In genomic region chr12:75831413-75831812, GRCh38 we compare ENCODE assay signal across 1 cellular context.
TF ChIP-seq lines count a peak whose summit lies in the region.

No MANE protein-coding gene starts in this region.

TF ChIP-seq in K562, 482 proteins besides CTCF, POLR2A, EP300 and RAD21 (continued from another document and continues in another):
- TF ChIP-seq, protein P1, sequence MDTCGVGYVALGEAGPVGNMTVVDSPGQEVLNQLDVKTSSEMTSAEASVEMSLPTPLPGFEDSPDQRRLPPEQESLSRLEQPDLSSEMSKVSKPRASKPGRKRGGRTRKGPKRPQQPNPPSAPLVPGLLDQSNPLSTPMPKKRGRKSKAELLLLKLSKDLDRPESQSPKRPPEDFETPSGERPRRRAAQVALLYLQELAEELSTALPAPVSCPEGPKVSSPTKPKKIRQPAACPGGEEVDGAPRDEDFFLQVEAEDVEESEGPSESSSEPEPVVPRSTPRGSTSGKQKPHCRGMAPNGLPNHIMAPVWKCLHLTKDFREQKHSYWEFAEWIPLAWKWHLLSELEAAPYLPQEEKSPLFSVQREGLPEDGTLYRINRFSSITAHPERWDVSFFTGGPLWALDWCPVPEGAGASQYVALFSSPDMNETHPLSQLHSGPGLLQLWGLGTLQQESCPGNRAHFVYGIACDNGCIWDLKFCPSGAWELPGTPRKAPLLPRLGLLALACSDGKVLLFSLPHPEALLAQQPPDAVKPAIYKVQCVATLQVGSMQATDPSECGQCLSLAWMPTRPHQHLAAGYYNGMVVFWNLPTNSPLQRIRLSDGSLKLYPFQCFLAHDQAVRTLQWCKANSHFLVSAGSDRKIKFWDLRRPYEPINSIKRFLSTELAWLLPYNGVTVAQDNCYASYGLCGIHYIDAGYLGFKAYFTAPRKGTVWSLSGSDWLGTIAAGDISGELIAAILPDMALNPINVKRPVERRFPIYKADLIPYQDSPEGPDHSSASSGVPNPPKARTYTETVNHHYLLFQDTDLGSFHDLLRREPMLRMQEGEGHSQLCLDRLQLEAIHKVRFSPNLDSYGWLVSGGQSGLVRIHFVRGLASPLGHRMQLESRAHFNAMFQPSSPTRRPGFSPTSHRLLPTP (IDR thresholded peaks at IDR 0.05; ENCODE audit: borderline replicate concordance, extremely low read depth, insufficient read length), result no peak
- TF ChIP-seq, protein P2, sequence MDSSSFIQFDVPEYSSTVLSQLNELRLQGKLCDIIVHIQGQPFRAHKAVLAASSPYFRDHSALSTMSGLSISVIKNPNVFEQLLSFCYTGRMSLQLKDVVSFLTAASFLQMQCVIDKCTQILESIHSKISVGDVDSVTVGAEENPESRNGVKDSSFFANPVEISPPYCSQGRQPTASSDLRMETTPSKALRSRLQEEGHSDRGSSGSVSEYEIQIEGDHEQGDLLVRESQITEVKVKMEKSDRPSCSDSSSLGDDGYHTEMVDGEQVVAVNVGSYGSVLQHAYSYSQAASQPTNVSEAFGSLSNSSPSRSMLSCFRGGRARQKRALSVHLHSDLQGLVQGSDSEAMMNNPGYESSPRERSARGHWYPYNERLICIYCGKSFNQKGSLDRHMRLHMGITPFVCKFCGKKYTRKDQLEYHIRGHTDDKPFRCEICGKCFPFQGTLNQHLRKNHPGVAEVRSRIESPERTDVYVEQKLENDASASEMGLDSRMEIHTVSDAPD (CRISPR knock-in tag; IDR thresholded peaks at IDR 0.05), result no peak
- TF ChIP-seq ZNF830 (CRISPR knock-in tag; IDR thresholded peaks at IDR 0.05) (no peak), DIDO1 (tag; IDR thresholded peaks at IDR 0.05; ENCODE audit: low read depth) (no peak), SMAD4 (CRISPR knock-in tag; conservative IDR thresholded peaks at IDR 0.05) (peak; percentile 51), CTBP1 (IDR thresholded peaks at IDR 0.05; ENCODE audit: borderline replicate concordance) (peak; percentile 49; the same call in 1 of the 2 replicates), XRCC5 (IDR thresholded peaks at IDR 0.05; ENCODE audit: low read depth, low read length) (no peak), DEAF1 (CRISPR knock-in tag; IDR thresholded peaks at IDR 0.05) (no peak), ZNF695 (CRISPR knock-in tag; IDR thresholded peaks at IDR 0.05) (no peak), ZNF121 (CRISPR knock-in tag; conservative IDR thresholded peaks at IDR 0.05) (no peak), CCNT2 (IDR thresholded peaks at IDR 0.05; ENCODE audit: borderline replicate concordance, extremely low read depth, insufficient read length, low read depth, low read length) (peak; percentile 20), ZNF140 (CRISPR knock-in tag; IDR thresholded peaks at IDR 0.05) (no peak), SMC3 (conservative IDR thresholded peaks at IDR 0.05; ENCODE audit: insufficient read depth, low read depth, low read length) (no peak), NR0B1 (IDR thresholded peaks at IDR 0.05; ENCODE audit: partially characterized antibody) (no peak), HIVEP1 (CRISPR knock-in tag; IDR thresholded peaks at IDR 0.05) (no peak), RCOR1 (IDR thresholded peaks at IDR 0.05; ENCODE audit: borderline replicate concordance in 1 of 2, low read depth in 2 of 2, low read length in 2 of 2) (peak in 1 of 2 experiments; percentile 74; a peak in 2 of 4 replicates), KDM1A (IDR thresholded peaks at IDR 0.05) (peak; percentile 18 to 31; a peak in 1 of 4 replicates), ZNF589 (CRISPR knock-in tag; IDR thresholded peaks at IDR 0.05; ENCODE audit: low read depth) (no peak), ZNF282 (CRISPR knock-in tag; IDR thresholded peaks at IDR 0.05) (no peak), SMARCA4 (IDR thresholded peaks at IDR 0.05) (peak; percentile 46; the same call in 1 of the 2 replicates), EP400 (IDR thresholded peaks at IDR 0.05) (0 out of 2 replicates have a peak, but pooled peaks have one; percentile 12), CUX1 (CRISPR knock-in tag; IDR thresholded peaks at IDR 0.05) (no peak), RFX7 (CRISPR knock-in tag; IDR thresholded peaks at IDR 0.05) (no peak), TBL1XR1 (IDR thresholded peaks at IDR 0.05; ENCODE audit: low read length in 2 of 2) (peak in 1 of 2 experiments; percentile 34; a peak in 1 of 4 replicates), FOSL1 (tag; conservative IDR thresholded peaks at IDR 0.05) (peak; percentile 63), MLLT1 (IDR thresholded peaks at IDR 0.05) (no peak), MCM3 (IDR thresholded peaks at IDR 0.05) (no peak), NR2C1 (IDR thresholded peaks at IDR 0.05) (no peak), NR2C1 (tag; IDR thresholded peaks at IDR 0.05) (peak; percentile 62), HSF4 (CRISPR knock-in tag; IDR thresholded peaks at IDR 0.05; ENCODE audit: borderline replicate concordance) (no peak), ZNF785 (CRISPR knock-in tag; IDR thresholded peaks at IDR 0.05) (no peak), RBBP5 (IDR thresholded peaks at IDR 0.05; ENCODE audit: borderline replicate concordance, insufficient read depth, low read length, poor library complexity, severe bottlenecking) (no peak), MXI1 (IDR thresholded peaks at IDR 0.05; ENCODE audit: low read depth, low read length) (no peak), SMARCC2 (IDR thresholded peaks at IDR 0.05; ENCODE audit: low read depth) (no peak), MAFK (IDR thresholded peaks at IDR 0.05; ENCODE audit: low read length) (no peak), TAL1 (IDR thresholded peaks at IDR 0.05) (no peak), ZNF274 (IDR thresholded peaks at IDR 0.05; ENCODE audit: borderline replicate concordance, low read depth, low read length) (no peak)
- TF ChIP-seq, protein P3, sequence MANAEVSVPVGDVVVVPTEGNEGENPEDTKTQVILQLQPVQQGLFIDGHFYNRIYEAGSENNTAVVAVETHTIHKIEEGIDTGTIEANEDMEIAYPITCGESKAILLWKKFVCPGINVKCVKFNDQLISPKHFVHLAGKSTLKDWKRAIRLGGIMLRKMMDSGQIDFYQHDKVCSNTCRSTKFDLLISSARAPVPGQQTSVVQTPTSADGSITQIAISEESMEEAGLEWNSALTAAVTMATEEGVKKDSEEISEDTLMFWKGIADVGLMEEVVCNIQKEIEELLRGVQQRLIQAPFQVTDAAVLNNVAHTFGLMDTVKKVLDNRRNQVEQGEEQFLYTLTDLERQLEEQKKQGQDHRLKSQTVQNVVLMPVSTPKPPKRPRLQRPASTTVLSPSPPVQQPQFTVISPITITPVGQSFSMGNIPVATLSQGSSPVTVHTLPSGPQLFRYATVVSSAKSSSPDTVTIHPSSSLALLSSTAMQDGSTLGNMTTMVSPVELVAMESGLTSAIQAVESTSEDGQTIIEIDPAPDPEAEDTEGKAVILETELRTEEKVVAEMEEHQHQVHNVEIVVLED (CRISPR knock-in tag; IDR thresholded peaks at IDR 0.05), result no peak
- TF ChIP-seq, protein P4, sequence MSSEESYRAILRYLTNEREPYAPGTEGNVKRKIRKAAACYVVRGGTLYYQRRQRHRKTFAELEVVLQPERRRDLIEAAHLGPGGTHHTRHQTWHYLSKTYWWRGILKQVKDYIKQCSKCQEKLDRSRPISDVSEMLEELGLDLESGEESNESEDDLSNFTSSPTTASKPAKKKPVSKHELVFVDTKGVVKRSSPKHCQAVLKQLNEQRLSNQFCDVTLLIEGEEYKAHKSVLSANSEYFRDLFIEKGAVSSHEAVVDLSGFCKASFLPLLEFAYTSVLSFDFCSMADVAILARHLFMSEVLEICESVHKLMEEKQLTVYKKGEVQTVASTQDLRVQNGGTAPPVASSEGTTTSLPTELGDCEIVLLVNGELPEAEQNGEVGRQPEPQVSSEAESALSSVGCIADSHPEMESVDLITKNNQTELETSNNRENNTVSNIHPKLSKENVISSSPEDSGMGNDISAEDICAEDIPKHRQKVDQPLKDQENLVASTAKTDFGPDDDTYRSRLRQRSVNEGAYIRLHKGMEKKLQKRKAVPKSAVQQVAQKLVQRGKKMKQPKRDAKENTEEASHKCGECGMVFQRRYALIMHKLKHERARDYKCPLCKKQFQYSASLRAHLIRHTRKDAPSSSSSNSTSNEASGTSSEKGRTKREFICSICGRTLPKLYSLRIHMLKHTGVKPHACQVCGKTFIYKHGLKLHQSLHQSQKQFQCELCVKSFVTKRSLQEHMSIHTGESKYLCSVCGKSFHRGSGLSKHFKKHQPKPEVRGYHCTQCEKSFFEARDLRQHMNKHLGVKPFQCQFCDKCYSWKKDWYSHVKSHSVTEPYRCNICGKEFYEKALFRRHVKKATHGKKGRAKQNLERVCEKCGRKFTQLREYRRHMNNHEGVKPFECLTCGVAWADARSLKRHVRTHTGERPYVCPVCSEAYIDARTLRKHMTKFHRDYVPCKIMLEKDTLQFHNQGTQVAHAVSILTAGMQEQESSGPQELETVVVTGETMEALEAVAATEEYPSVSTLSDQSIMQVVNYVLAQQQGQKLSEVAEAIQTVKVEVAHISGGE (CRISPR knock-in tag; IDR thresholded peaks at IDR 0.05), result no peak
